In genomic region chr10:43408710-43409384, GRCh38 we compare ENCODE assay signal across 8 cellular contexts. TPM values are rescaled to one million over a fixed set of nuclear protein-coding genes. Genes with fewer than 3 reads are reported as not detected.
A peak's percentile ranks its signal among the peaks of the same experiment; 100 is the strongest.
DNase-seq lines count a peak whose midpoint lies in the region; ATAC-seq lines count a peak whose summit lies in the region.

TSS of gene HNRNPF (minus strand) at chr10:43409186. CDS start at chr10:43387884, 21,302 bp downstream.

- peaks cover 33 to 57% (median 43%) of the 10 kb centered on the region in 10 experiments for H3K4me1 ChIP-seq in BLaER1 treated with 17β-estradiol and CSF1 and Interleukin-3, amounts not matched to agents 10 nM and 100 nM

- DNase-seq in NCI-H69 (lab: John Stamatoyannopoulos, UW) (peak; percentile 94), cortex of kidney (lab: John Stamatoyannopoulos, UW) (peak; percentile 83), left lobe of liver (ENCODE audit: low spot score) (peak; percentile 97)
- DNase-seq in activated CD4-positive, alpha-beta T cell treated with anti-CD3 and anti-CD28 coated beads, Interleukin-2, amount 50 U/mL, for 1 hour = peak; percentile 93
- DNase-seq in stimulated activated CD4-positive, alpha-beta T cell treated with anti-CD3 and anti-CD28 coated beads, Interleukin-2, amount 100 ng/mL, for 24 hours = peak; percentile 94 to 95

- peak within 1 kb of the TSS; percentile 95 to 100 (median 99) for H3K27ac ChIP-seq in BLaER1 treated with 17β-estradiol and CSF1 and Interleukin-3, amounts not matched to agents 10 nM and 100 nM

- peak within 1 kb of the TSS; percentile 76 to 95 (median 86) for H3K4me3 ChIP-seq in BLaER1 treated with 17β-estradiol and CSF1 and Interleukin-3, amounts not matched to agents 10 nM and 100 nM

- H3K4me2 ChIP-seq in BLaER1 treated with 17β-estradiol and CSF1 and Interleukin-3, amounts not matched to agents 10 nM and 100 nM = peak within 1 kb of the TSS; percentile 90 to 100 (median 96)

- peaks cover 3 to 33% (median 18%) of the 10 kb centered on the region in 11 experiments for H3K36me3 ChIP-seq in BLaER1 treated with 17β-estradiol and CSF1 and Interleukin-3, amounts not matched to agents 10 nM and 100 nM

- 0 out of 22 replicates have a peak, but pooled peaks cover 0 to 3% (median 0%) of the 10 kb centered on the region in 11 experiments for H3K9me3 ChIP-seq in BLaER1 treated with 17β-estradiol and CSF1 and Interleukin-3, amounts not matched to agents 10 nM and 100 nM (replicated peaks in 1 of 11)

- H4K20me1 ChIP-seq in BLaER1 treated with 17β-estradiol and CSF1 and Interleukin-3, amounts not matched to agents 10 nM and 100 nM = peaks cover 32 to 46% (median 36%) of the 10 kb centered on the region in 11 experiments

- H3K27me3 ChIP-seq in BLaER1 treated with 17β-estradiol and CSF1 and Interleukin-3, amounts not matched to agents 10 nM and 100 nM = no peaks in the 10 kb centered on the region

- ATAC-seq in GM19328 (IDR thresholded peaks at IDR 0.05; ENCODE audit: unreplicated experiment) = peak; percentile 63
- peak; percentile 55 for ATAC-seq in HG03469 (IDR thresholded peaks at IDR 0.05; ENCODE audit: unreplicated experiment)
- peak; percentile 82 for ATAC-seq in left lobe of liver

- peak within 1 kb of the TSS; percentile 97 to 100 (median 99) for H3K9ac ChIP-seq in BLaER1 treated with 17β-estradiol and CSF1 and Interleukin-3, amounts not matched to agents 10 nM and 100 nM

RNA-seq across cellular contexts. Expression of gene HNRNPF, which starts in this region (rescaled TPM):
- total RNA-seq in left lobe of liver = 118 TPM

Comparison
In these comparisons a context has a peak if more than half of its experiments do, and no peak if none do; other contexts are left out.
1. Peak in every context shown above with its lines: DNase-seq, ATAC-seq, H3K4me3 ChIP-seq and H3K27ac ChIP-seq.